8 cellular contexts compared by ENCODE assay signal in the genomic region with DNA sequence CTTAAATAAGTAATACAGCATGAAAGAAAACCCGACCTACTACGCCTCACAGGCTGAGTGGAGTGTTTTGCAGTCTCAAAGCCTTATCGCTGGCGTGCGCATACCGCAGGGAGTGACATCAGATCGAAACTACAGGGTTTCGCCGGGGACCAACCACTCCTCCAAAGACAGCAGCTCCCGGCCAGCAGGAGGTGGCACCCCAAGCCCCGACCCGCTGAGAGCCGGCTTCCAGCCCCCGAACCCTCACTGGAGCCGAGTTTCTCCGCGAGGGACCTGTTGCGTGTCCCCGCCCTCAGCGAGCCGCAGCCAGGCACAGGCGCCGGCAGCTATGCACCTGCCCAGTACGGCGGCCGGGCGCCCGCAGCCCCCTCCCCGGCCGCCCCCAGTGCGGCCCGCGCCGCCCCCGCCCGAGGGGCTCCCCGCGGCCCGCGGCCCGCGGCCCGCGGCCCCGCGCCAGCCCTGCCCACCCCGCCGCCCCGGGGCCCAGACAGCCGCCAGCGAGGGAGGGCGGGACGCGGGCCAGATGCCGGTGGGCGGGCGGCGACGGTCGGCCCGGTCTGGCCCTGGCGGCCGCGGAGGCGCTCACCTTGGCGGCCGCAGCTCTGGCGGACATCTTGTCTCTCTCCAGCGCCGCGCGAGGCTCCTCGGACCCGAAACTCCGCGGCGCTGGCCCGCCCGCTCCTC. TPM values are rescaled to one million over a fixed set of nuclear protein-coding genes. Genes with fewer than 3 reads are reported as not detected.
DNase-seq lines count a peak whose midpoint lies in the region; ATAC-seq and TF ChIP-seq lines count a peak whose summit lies in the region.

No MANE protein-coding gene starts in this region.

- H3K27ac Mint-ChIP-seq in activated T-helper 17 cell treated with anti-CD3 and anti-CD28 coated beads, Interleukin-2, amount 50 U/mL, for 72 hours, result no peak overlapping the region
- H3K27ac Mint-ChIP-seq in neural progenitor cell, result peak overlapping the region; percentile 87

- H3K79me2 ChIP-seq in MM.1S (ENCODE audit: low read length) (0 out of 2 replicates have a peak, but pooled peaks cover 3% of the 10 kb centered on the region), neural progenitor cell (ENCODE audit: low read depth) (peaks cover 50% of the 10 kb centered on the region)

- H3K9me3 ChIP-seq in MM.1S (replicated peaks; ENCODE audit: insufficient read depth, low read length) (no peaks in the 10 kb centered on the region), neural progenitor cell (ENCODE audit: low read depth) (no peaks in the 10 kb centered on the region)

- H3K9me2 ChIP-seq in MM.1S (replicated peaks; ENCODE audit: insufficient read depth, low read length), result no peaks in the 10 kb centered on the region

- H4K20me1 ChIP-seq in MM.1S (ENCODE audit: insufficient read depth, low read length) (peaks cover 8% of the 10 kb centered on the region; the same call in 1 of the 2 replicates), neural progenitor cell (ENCODE audit: low read depth) (peaks cover 28% of the 10 kb centered on the region)

- peaks cover 10% of the 10 kb centered on the region for H3K36me3 Mint-ChIP-seq in activated T-helper 17 cell treated with anti-CD3 and anti-CD28 coated beads, Interleukin-2, amount 50 U/mL, for 72 hours (ENCODE audit: low read depth)
- H3K36me3 Mint-ChIP-seq in neural progenitor cell, result peaks cover 24% of the 10 kb centered on the region

- H2AFZ ChIP-seq in MM.1S (ENCODE audit: low read length), result peak overlapping the region; percentile 70
- H2AFZ ChIP-seq in neural progenitor cell (replicated peaks), result peak overlapping the region; percentile 99

- H3K4me1 ChIP-seq in MM.1S (ENCODE audit: low read length), result peaks cover 21% of the 10 kb centered on the region
- H3K4me1 ChIP-seq in neural progenitor cell, result peaks cover 11% of the 10 kb centered on the region

- DNase-seq in AG09309 (ENCODE audit: low read depth) (peak; percentile 54), GM19238 (ENCODE audit: insufficient read length, low spot score) (peak; percentile 10), MM.1S (peak; percentile 84), germinal center (ENCODE audit: low spot score) (peak; percentile 15), neural progenitor cell (ENCODE audit: low spot score) (peak; percentile 87)

- H3K27me3 ChIP-seq in MM.1S (replicated peaks; ENCODE audit: insufficient read depth, low read length) (peaks cover 59% of the 10 kb centered on the region), neural progenitor cell (peaks cover 16% of the 10 kb centered on the region)

- TF ChIP-seq CTCF in AG09309 (IDR thresholded peaks at IDR 0.05; ENCODE audit: control insufficient read depth, insufficient read depth, low read depth, low read length, missing control alignments), result peak; percentile 41
- TF ChIP-seq CTCF in MM.1S (IDR thresholded peaks at IDR 0.05; ENCODE audit: low read length), result peak; percentile 22
- TF ChIP-seq CTCF in neural progenitor cell (IDR thresholded peaks at IDR 0.05), result no peak

- peak; percentile 53 for ATAC-seq in activated T-helper 17 cell treated with anti-CD3 and anti-CD28 coated beads, Interleukin-2, amount 50 U/mL, for 72 hours (replicated peaks)
- ATAC-seq in GM18868 (IDR thresholded peaks at IDR 0.05; ENCODE audit: unreplicated experiment) (no peak), HG03097 (IDR thresholded peaks at IDR 0.05; ENCODE audit: low FRiP score, unreplicated experiment) (no peak)

- no peaks in the 10 kb centered on the region for H3K9me3 Mint-ChIP-seq in activated T-helper 17 cell treated with anti-CD3 and anti-CD28 coated beads, Interleukin-2, amount 50 U/mL, for 72 hours
- H3K9me3 Mint-ChIP-seq in neural progenitor cell, result peaks cover 17% of the 10 kb centered on the region

- H3K27ac ChIP-seq in MM.1S (ENCODE audit: low read length) (no peak overlapping the region), neural progenitor cell (peak overlapping the region; percentile 96)

- H3K4me1 Mint-ChIP-seq in activated T-helper 17 cell treated with anti-CD3 and anti-CD28 coated beads, Interleukin-2, amount 50 U/mL, for 72 hours, result peaks cover 10% of the 10 kb centered on the region
- peaks cover 22% of the 10 kb centered on the region for H3K4me1 Mint-ChIP-seq in neural progenitor cell

- H3K9ac ChIP-seq in MM.1S (ENCODE audit: low read length) (peak overlapping the region; percentile 54; the same call in 1 of the 2 replicates), neural progenitor cell (peak overlapping the region; percentile 88)

- H3K36me3 ChIP-seq in MM.1S (replicated peaks; ENCODE audit: insufficient read depth, low read length), result no peaks in the 10 kb centered on the region
- no peaks in the 10 kb centered on the region for H3K36me3 ChIP-seq in neural progenitor cell

- H3K4me3 Mint-ChIP-seq in activated T-helper 17 cell treated with anti-CD3 and anti-CD28 coated beads, Interleukin-2, amount 50 U/mL, for 72 hours, result no peak overlapping the region
- peak overlapping the region; percentile 97 for H3K4me3 Mint-ChIP-seq in neural progenitor cell

- H3K4me3 ChIP-seq in AG09309 (ENCODE audit: control insufficient read depth, low read depth, low read length), result peak overlapping the region; percentile 89
- peak overlapping the region; percentile 68 for H3K4me3 ChIP-seq in MM.1S (ENCODE audit: low read length)
- peak overlapping the region; percentile 95 for H3K4me3 ChIP-seq in neural progenitor cell

- peaks cover 20% of the 10 kb centered on the region for H3F3A ChIP-seq in MM.1S (ENCODE audit: insufficient read depth, low read length)
- H3F3A ChIP-seq in neural progenitor cell (ENCODE audit: low read depth), result peaks cover 19% of the 10 kb centered on the region

- H3K27me3 Mint-ChIP-seq in activated T-helper 17 cell treated with anti-CD3 and anti-CD28 coated beads, Interleukin-2, amount 50 U/mL, for 72 hours, result peaks cover 36% of the 10 kb centered on the region
- H3K27me3 Mint-ChIP-seq in neural progenitor cell (ENCODE audit: insufficient read depth, low read depth), result peaks cover 3% of the 10 kb centered on the region

- H3K4me2 ChIP-seq in MM.1S (ENCODE audit: low read depth, low read length), result peak overlapping the region; percentile 64; the same call in 1 of the 2 replicates
- H3K4me2 ChIP-seq in neural progenitor cell, result peak overlapping the region; percentile 88

RNA-seq across cellular contexts. Expression of a gene that starts 0.7 kb away (rescaled TPM):
- not detected for total RNA-seq in activated T-helper 17 cell treated with anti-CD3 and anti-CD28 coated beads, Interleukin-2, amount 50 U/mL, for 72 hours
- 98.1 and 126 TPM in 2 replicates for total RNA-seq in neural progenitor cell (ENCODE audit: low replicate concordance)

Comparison
In these comparisons a context has a peak if more than half of its experiments do, and no peak if none do; other contexts are left out.
1. DNase-seq: peak in every context shown above with its lines; median percentile 87 in neural progenitor cell; 84 in MM.1S; 54 in AG09309; 15 in germinal center; 10 in GM19238.
2. RNA of a gene that starts 0.7 kb away (total RNA-seq): 98.1 to 126 TPM in neural progenitor cell; not detected in activated T-helper 17 cell treated with anti-CD3 and anti-CD28 coated beads, Interleukin-2, amount 50 U/mL, for 72 hours; every median in the first group is over 10 times any median in the second.
3. Peak in every context shown above with its lines, with median percentiles within 50 percentile points of each other: H3K4me3 ChIP-seq.